In genomic region chr5:135553688-135554462, GRCh38 we compare ENCODE assay signal across 9 cellular contexts. TPM values are rescaled to one million over a fixed set of nuclear protein-coding genes. Genes with fewer than 3 reads are reported as not detected.
A peak's percentile ranks its signal among the peaks of the same experiment; 100 is the strongest.
DNase-seq lines count a peak whose midpoint lies in the region; ATAC-seq and TF ChIP-seq lines count a peak whose summit lies in the region.
"Had no signal": no experiment of that assay in that cellular context is flagged by ENCODE, and none has a peak within 500 bp of the region (broad histone marks: within the 10 kb centered on the region; RNA-seq: fewer than 3 reads in every experiment).

No MANE protein-coding gene starts in this region.

- no peaks in the 10 kb centered on the region for H3K4me1 ChIP-seq in mucosa of descending colon (ENCODE audit: low read depth)
- H3K4me1 ChIP-seq in uterus: no peaks in the 10 kb centered on the region
- H3K4me1 ChIP-seq in neuronal stem cell (ENCODE audit: control insufficient read depth in 2 of 2, insufficient read depth in 1 of 2, low read depth in 1 of 2, low read length in 2 of 2): no peaks in the 10 kb centered on the region
- H3K4me1 ChIP-seq: SJSA1 had no signal

- DNase-seq in D341Med (ENCODE audit: low spot score) (peak; percentile 62), M059J (ENCODE audit: low read depth) (peak; percentile 55), astrocyte of the spinal cord (ENCODE audit: low read depth, low spot score) (no peak), mucosa of descending colon (peak in 2 of 3 donors; percentile 62 to 63), uterus (no peak), neuronal stem cell (ENCODE audit: low spot score) (no peak)

- no peak overlapping the region for H2BK5ac ChIP-seq in neuronal stem cell (ENCODE audit: low read length)

- no peak overlapping the region for H3K23ac ChIP-seq in neuronal stem cell (ENCODE audit: low read depth, low read length, poor library complexity)

- no peak overlapping the region for H3K4me2 ChIP-seq in neuronal stem cell (ENCODE audit: insufficient read depth, low read length, poor library complexity, severe bottlenecking)

- TF ChIP-seq CTCF in astrocyte of the spinal cord (IDR thresholded peaks at IDR 0.05; ENCODE audit: low read depth, low read length) (peak; percentile 33), mucosa of descending colon (IDR thresholded peaks at IDR 0.05) (no peak), uterus (IDR thresholded peaks at IDR 0.05) (no peak)

- H3K27me3 ChIP-seq in uterus: no peaks in the 10 kb centered on the region
- peaks cover 0 to 29% (median 25%) of the 10 kb centered on the region in 3 experiments for H3K27me3 ChIP-seq in neuronal stem cell (ENCODE audit: control insufficient read depth in 3 of 3, insufficient read depth in 3 of 3, low read depth in 1 of 3, low read length in 3 of 3)

- no peaks in the 10 kb centered on the region for H3K36me3 ChIP-seq in mucosa of descending colon (ENCODE audit: low read depth)
- no peaks in the 10 kb centered on the region for H3K36me3 ChIP-seq in uterus
- H3K36me3 ChIP-seq in neuronal stem cell (replicated peaks in 1 of 2; ENCODE audit: control insufficient read depth in 2 of 2, insufficient read depth in 2 of 2, low read length in 2 of 2): no peaks in the 10 kb centered on the region
- H3K36me3 ChIP-seq: SJSA1 had no signal

- ATAC-seq in mucosa of descending colon (peak; percentile 83), GM21576 (IDR thresholded peaks at IDR 0.05; ENCODE audit: unreplicated experiment) (no peak), GM21723 (IDR thresholded peaks at IDR 0.05; ENCODE audit: unreplicated experiment) (no peak)

- H3K14ac ChIP-seq in neuronal stem cell (ENCODE audit: low read length): no peak overlapping the region

- no peak overlapping the region for H4K91ac ChIP-seq in neuronal stem cell (ENCODE audit: low read depth, low read length, poor library complexity)

- no peak overlapping the region for H2AFZ ChIP-seq in neuronal stem cell (ENCODE audit: low read length)

- H3K9me3 ChIP-seq in mucosa of descending colon (no peaks in the 10 kb centered on the region), uterus (no peaks in the 10 kb centered on the region), neuronal stem cell (replicated peaks in 1 of 2; ENCODE audit: control insufficient read depth in 2 of 2, insufficient read depth in 1 of 2, low read depth in 1 of 2, low read length in 2 of 2) (no peaks in the 10 kb centered on the region)
- H3K9me3 ChIP-seq: SJSA1 had no signal

- H2BK12ac ChIP-seq in neuronal stem cell (ENCODE audit: low read length): no peak overlapping the region

- H2AK5ac ChIP-seq in neuronal stem cell (ENCODE audit: low read depth, low read length): no peak overlapping the region

- no peak overlapping the region for H3K27ac ChIP-seq in uterus
- no peak overlapping the region for H3K27ac ChIP-seq in neuronal stem cell (replicated peaks; ENCODE audit: low read length)
- H3K27ac ChIP-seq: SJSA1 had no signal

- H3K4ac ChIP-seq in neuronal stem cell (ENCODE audit: low read length): no peak overlapping the region

- no peak overlapping the region for H2BK120ac ChIP-seq in neuronal stem cell (ENCODE audit: low read depth, low read length)

- no peak overlapping the region for H4K8ac ChIP-seq in neuronal stem cell (ENCODE audit: low read depth, low read length)

- no peak overlapping the region for H2BK15ac ChIP-seq in neuronal stem cell (ENCODE audit: low read length)

- no peak overlapping the region for H3K9ac ChIP-seq in neuronal stem cell (ENCODE audit: low read depth, low read length, poor library complexity)

- intact Hi-C loops in mucosa of descending colon (cut with DNase I, micrococcal nuclease): no loop called here
- intact Hi-C loops in uterus (cut with DNase I; ENCODE audit: low total_unique reads): no loop called here

- H3K18ac ChIP-seq in neuronal stem cell (ENCODE audit: low read length): no peak overlapping the region

- H3K79me1 ChIP-seq in neuronal stem cell (ENCODE audit: low read depth, low read length): no peaks in the 10 kb centered on the region

- no CpG with 5 or more reads among the region's 8 CpGs for WGBS in neuronal stem cell (ENCODE audit: extremely low coverage in 2 of 2, insufficient read length in 2 of 2, insufficient replicate concordance in 1 of 2), 2 donors

- TF ChIP-seq POLR2A in uterus (IDR thresholded peaks at IDR 0.05): no peak

- in situ Hi-C loops in astrocyte of the spinal cord (cut with HindIII; ENCODE audit: low sequenced_read_pairs): loop anchor here (5.0 to 25.0 kb wide), 2 partner anchors 97 to 283 kb away; partner anchors contain the start of gene SLC25A48

- H3K4me3 ChIP-seq in astrocyte of the spinal cord (ENCODE audit: low read depth, low read length) (no peak overlapping the region), mucosa of descending colon (no peak overlapping the region), uterus (no peak overlapping the region), neuronal stem cell (ENCODE audit: low read length in 2 of 2) (no peak overlapping the region)
- H3K4me3 ChIP-seq: SJSA1 had no signal

RNA-seq across cellular contexts. Expression of gene NEUROG1, which starts 18.1 kb away (rescaled TPM):
- not detected in 2 replicates for total RNA-seq in M059J (2014; rRNA removed; shearing (Covaris generic))
- not detected for total RNA-seq in mucosa of descending colon
- total RNA-seq in uterus: not detected
- polyA plus RNA-seq in neuronal stem cell (2013, experiment 1 of 2): 0.04 TPM
- polyA plus RNA-seq in neuronal stem cell (2013, experiment 2 of 2): 0.03 TPM
- total RNA-seq: SJSA1 had no signal

RNA-seq across cellular contexts. Expression of gene CXCL14, which starts 24.9 kb away (rescaled TPM):
- total RNA-seq in M059J (2014; rRNA removed; shearing (Covaris generic)): 0.62 TPM in 1 of 2 replicates, not detected in the other
- 10 to 100 TPM; 16.7 to 61.6 (median 24.2) TPM for total RNA-seq in mucosa of descending colon
- 10 to 100 TPM in 1 of 4 donors, 1 to 10 TPM in 3; 1.4 to 10.9 (median 3.5) TPM for total RNA-seq in uterus
- polyA plus RNA-seq in neuronal stem cell (2013, experiment 1 of 2): 1.7 TPM
- polyA plus RNA-seq in neuronal stem cell (2013, experiment 2 of 2): 1.8 TPM

Comparison
In these comparisons a context has a peak if more than half of its experiments do, and no peak if none do; other contexts are left out.
1. DNase-seq: peak in D341Med (single experiment), M059J (single experiment) and mucosa of descending colon (2 of 3); none in astrocyte of the spinal cord (single experiment), uterus (0 of 2) and neuronal stem cell (single experiment).